17 cellular contexts compared by ENCODE assay signal in the genomic region with DNA sequence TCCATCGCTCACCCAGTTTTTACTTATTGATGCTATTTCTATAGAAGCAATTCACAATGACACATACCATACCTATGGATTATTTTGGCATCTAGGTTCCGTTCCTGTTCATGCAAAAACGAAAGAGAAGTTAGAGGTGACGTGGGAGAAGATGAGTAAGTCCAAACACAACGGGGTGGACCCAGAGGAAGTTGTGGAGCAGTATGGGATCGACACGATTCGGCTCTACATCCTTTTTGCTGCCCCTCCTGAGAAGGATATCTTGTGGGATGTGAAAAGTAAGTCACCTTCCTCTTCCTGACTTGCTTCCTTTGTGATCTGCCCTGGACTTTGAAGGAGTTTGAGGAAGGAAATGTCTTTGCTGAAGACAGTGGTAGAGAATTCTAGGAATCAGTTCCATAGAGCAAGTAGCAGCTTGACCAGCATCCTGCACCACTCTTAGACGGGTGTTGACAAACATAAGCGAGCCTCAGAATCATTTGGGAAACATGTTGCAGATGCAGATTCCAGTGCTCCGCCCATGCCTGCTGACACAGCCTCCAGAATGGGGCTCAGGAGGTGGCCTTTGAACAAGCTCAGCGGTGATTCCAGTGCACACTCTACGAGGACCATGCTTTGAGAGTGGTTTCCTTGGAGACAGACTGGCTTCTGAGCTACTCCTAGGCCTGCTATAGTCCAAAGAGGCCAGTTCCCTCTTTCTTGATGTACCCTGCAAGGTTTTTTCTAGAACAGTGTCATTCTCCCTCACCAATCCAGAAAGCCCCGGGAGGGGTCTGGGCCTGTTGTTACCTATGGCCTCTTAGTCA.
"Had no signal": no experiment of that assay in that cellular context is flagged by ENCODE, and none has a peak within 500 bp of the region (broad histone marks: within the 10 kb centered on the region; RNA-seq: fewer than 3 reads in every experiment).

No MANE protein-coding gene starts in this region.

- H3K27ac ChIP-seq: body of pancreas, epithelial cell of prostate, gastroesophageal sphincter, hepatocyte, pancreas had no signal

- DNase-seq: activated CD4-positive, alpha-beta T cell treated with anti-CD3 and anti-CD28 coated beads, Interleukin-2, amount 50 U/mL, for 1 hour; activated CD4-positive, CD25-positive, alpha-beta regulatory T cell; activated naive CD4-positive, alpha-beta T cell treated with anti-CD3 and anti-CD28 coated beads, Interleukin-2, amount 10 ng/mL, durations not matched to agents 7 days and 5 days; activated T-cell treated with anti-CD3 and anti-CD28 coated beads for 4 hours; body of pancreas; cerebellar nuclear complex; kidney glomerular epithelial cell; pancreas; retina; SK-N-SH; thyroid gland had no signal

- H3K9me3 ChIP-seq: body of pancreas, gastroesophageal sphincter, pancreas, SK-N-SH, thyroid gland had no signal

- ATAC-seq: activated T-helper 17 cell treated with anti-CD3 and anti-CD28 coated beads, Interleukin-2, amount 50 U/mL, for 72 hours; body of pancreas; gastroesophageal sphincter; stimulated activated effector memory CD8-positive, alpha-beta T cell treated with anti-CD3 and anti-CD28 coated beads, Interleukin-12 subunit alpha, Interleukin-12 subunit beta, amount 100 ng/mL, for 72 hours had no signal

- H3K27me3 ChIP-seq: body of pancreas, gastroesophageal sphincter, hepatocyte, pancreas, thyroid gland had no signal

- H3K4me3 ChIP-seq: body of pancreas, gastroesophageal sphincter, hepatocyte, pancreas, smooth muscle cell, thyroid gland had no signal

- H3K4me1 ChIP-seq: body of pancreas, pancreas had no signal
